17 cellular contexts compared by ENCODE assay signal in the genomic region with DNA sequence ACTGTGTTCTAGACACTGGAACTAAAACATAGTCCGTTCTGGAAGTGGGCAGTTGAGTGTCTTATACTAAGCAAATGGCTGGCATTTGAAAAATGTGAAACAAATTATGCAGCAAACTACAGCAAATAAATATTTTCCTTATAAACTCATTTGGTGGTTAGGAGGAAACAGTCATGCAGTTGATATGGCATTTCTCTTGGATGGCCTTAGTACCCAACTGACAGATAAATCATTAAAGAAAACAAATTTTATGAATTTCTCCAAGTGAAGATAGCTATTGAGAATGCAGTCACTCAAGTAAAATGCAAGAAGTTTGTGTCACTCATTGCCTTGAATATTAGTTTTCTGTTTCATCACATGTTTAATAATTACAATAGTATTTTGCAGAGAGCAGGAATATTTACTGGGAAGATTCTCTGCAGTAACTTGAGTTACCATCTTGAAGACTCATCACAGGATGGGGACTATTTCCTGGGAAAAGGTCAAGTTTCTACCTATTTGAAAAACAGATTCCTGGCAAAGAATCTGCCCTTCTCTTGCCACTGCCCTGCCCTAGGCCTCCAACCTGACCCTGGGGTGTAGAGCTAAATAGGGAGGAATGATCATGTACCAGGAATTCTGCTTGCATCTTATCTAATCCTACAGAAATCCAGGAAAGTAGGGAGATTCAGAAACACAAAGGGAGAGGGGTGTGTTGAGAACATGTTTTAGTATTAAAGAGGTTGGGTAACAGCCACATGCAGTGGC.
A peak's percentile ranks its signal among the peaks of the same experiment; 100 is the strongest.
DNase-seq lines count a peak whose midpoint lies in the region; ATAC-seq, FAIRE-seq and TF ChIP-seq lines count a peak whose summit lies in the region.
"Had no signal": no experiment of that assay in that cellular context is flagged by ENCODE, and none has a peak within 500 bp of the region (broad histone marks: within the 10 kb centered on the region; RNA-seq: fewer than 3 reads in every experiment).

No MANE protein-coding gene starts in this region.

- no peaks in the 10 kb centered on the region for H3K36me3 Mint-ChIP-seq in astrocyte (ENCODE audit: low read depth, unreplicated experiment)

- no peaks in the 10 kb centered on the region for H3K36me3 ChIP-seq in HEK293 (ENCODE audit: control insufficient read depth in 2 of 2, insufficient read depth in 1 of 2, low read length in 2 of 2)
- H3K36me3 ChIP-seq in astrocyte (ENCODE audit: insufficient read depth, low read length): no peaks in the 10 kb centered on the region
- H3K36me3 ChIP-seq: upper lobe of left lung had no signal

- POLR2A ChIA-PET in AG04449 (lab: Yijun Ruan, JAX): no interaction called here
- POLR2A ChIA-PET in HEK293 (lab: Yijun Ruan, JAX): no interaction called here

- H3K9me3 Mint-ChIP-seq in astrocyte (ENCODE audit: unreplicated experiment): no peaks in the 10 kb centered on the region
- H3K9me3 Mint-ChIP-seq: activated naive CD8-positive, alpha-beta T cell treated with anti-CD3 and anti-CD28 coated beads, Interleukin-2, amount 50 U/mL, for 24 hours; activated T-cell treated with anti-CD3 and anti-CD28 coated beads, Interleukin-2, amount 50 U/mL, for 72 hours had no signal

- peak overlapping the region; percentile 30 for H3K27ac Mint-ChIP-seq in astrocyte (ENCODE audit: unreplicated experiment)
- H3K27ac Mint-ChIP-seq: activated naive CD8-positive, alpha-beta T cell treated with anti-CD3 and anti-CD28 coated beads, Interleukin-2, amount 50 U/mL, for 24 hours; activated T-cell treated with anti-CD3 and anti-CD28 coated beads, Interleukin-2, amount 50 U/mL, for 72 hours had no signal

- H3K9ac ChIP-seq in astrocyte (ENCODE audit: low read length): no peak overlapping the region
- H3K9ac ChIP-seq: parathyroid adenoma had no signal

- peaks cover 29% of the 10 kb centered on the region for H3K4me1 Mint-ChIP-seq in astrocyte (ENCODE audit: low read depth, unreplicated experiment)
- H3K4me1 Mint-ChIP-seq: activated naive CD8-positive, alpha-beta T cell treated with anti-CD3 and anti-CD28 coated beads, Interleukin-2, amount 50 U/mL, for 24 hours had no signal

- peaks cover 96% of the 10 kb centered on the region for H3K79me2 ChIP-seq in astrocyte (ENCODE audit: insufficient read depth, low read length)
- H3K79me2 ChIP-seq: parathyroid adenoma had no signal

- H3K4me2 ChIP-seq in astrocyte (ENCODE audit: low read length): peak overlapping the region; percentile 18

- no peak overlapping the region for H3K27ac ChIP-seq in HEK293 (ENCODE audit: extremely low read depth, low read depth, low read length)
- H3K27ac ChIP-seq in astrocyte (ENCODE audit: low read depth, low read length): peak overlapping the region; percentile 30
- H3K27ac ChIP-seq: parathyroid adenoma, skin epidermis, upper lobe of left lung had no signal

- FAIRE-seq in astrocyte (lab: Jason Lieb, UNC): peak; percentile 91
- FAIRE-seq: G401.6 had no signal

- CTCF ChIA-PET in AG04449 (lab: Yijun Ruan, JAX) (interaction anchor here (0.6 kb wide), 1 partner anchor 178 kb away, joined by 3 read pairs; no protein-coding TSS in a partner anchor), HEK293 (lab: Yijun Ruan, JAX) (no interaction called here)

- ATAC-seq in GM19467 (IDR thresholded peaks at IDR 0.05; ENCODE audit: unreplicated experiment): no peak
- no peak for ATAC-seq in HG02973 (IDR thresholded peaks at IDR 0.05; ENCODE audit: unreplicated experiment)
- ATAC-seq in GM18520 (IDR thresholded peaks at IDR 0.05; ENCODE audit: unreplicated experiment): no peak
- ATAC-seq: activated naive CD8-positive, alpha-beta T cell treated with anti-CD3 and anti-CD28 coated beads, Interleukin-2, amount 50 U/mL, for 24 hours; activated T-cell treated with anti-CD3 and anti-CD28 coated beads, Interleukin-2, amount 50 U/mL, for 72 hours had no signal

- TF ChIP-seq CTCF in AG04449 (IDR thresholded peaks at IDR 0.05; ENCODE audit: insufficient read depth, low read length, missing control alignments) (no peak), HEK293 (tag by site-specific recombination; IDR thresholded peaks at IDR 0.05) (no peak), astrocyte (IDR thresholded peaks at IDR 0.05; ENCODE audit: insufficient read depth, low read depth, low read length) (no peak)

- H4K20me1 ChIP-seq in astrocyte (ENCODE audit: insufficient read depth, low read length): peaks cover 36% of the 10 kb centered on the region

- H3K4me3 ChIP-seq in AG04449 (ENCODE audit: low read depth, low read length) (no peak overlapping the region), HEK293 (ENCODE audit: low read depth, low read length) (no peak overlapping the region), astrocyte (ENCODE audit: insufficient read depth, low read depth, low read length) (no peak overlapping the region)
- H3K4me3 ChIP-seq: skin epidermis, upper lobe of left lung had no signal

- H3K9me3 ChIP-seq in HEK293 (ENCODE audit: control insufficient read depth, insufficient read depth, low read depth, low read length) (no peaks in the 10 kb centered on the region), astrocyte (ENCODE audit: insufficient read depth, low read depth, low read length) (no peaks in the 10 kb centered on the region)
- H3K9me3 ChIP-seq: upper lobe of left lung had no signal

- DNase-seq in AG04449 (ENCODE audit: low read depth, low spot score) (peak; percentile 60), astrocyte (ENCODE audit: low read depth) (peak; percentile 61), kidney tubule cell (ENCODE audit: low spot score) (peak; percentile 83), midbrain (lab: John Stamatoyannopoulos, UW) (no peak)
- DNase-seq: activated CD4-positive, alpha-beta T cell treated with anti-CD3 and anti-CD28 coated beads, Interleukin-2, amount 50 U/mL, for 48 hours; activated naive CD8-positive, alpha-beta T cell treated with anti-CD3 and anti-CD28 coated beads, Interleukin-2, amount 50 U/mL, for 24 hours; activated T-cell treated with anti-CD3 and anti-CD28 coated beads, Interleukin-2, amount 50 U/mL, for 72 hours; left colon; NCI-H2029; upper lobe of left lung had no signal

- H3K27me3 Mint-ChIP-seq in astrocyte (ENCODE audit: low read depth, unreplicated experiment): no peaks in the 10 kb centered on the region

- H3K4me1 ChIP-seq in HEK293 (ENCODE audit: control insufficient read depth, insufficient read depth, low read length) (peaks cover 17% of the 10 kb centered on the region), astrocyte (ENCODE audit: insufficient read depth, low read length) (peaks cover 25% of the 10 kb centered on the region)
- H3K4me1 ChIP-seq: parathyroid adenoma had no signal

- no peaks in the 10 kb centered on the region for H3K27me3 ChIP-seq in astrocyte (ENCODE audit: insufficient read depth, low read length)
- H3K27me3 ChIP-seq: upper lobe of left lung had no signal

- H3K4me3 Mint-ChIP-seq in astrocyte (ENCODE audit: unreplicated experiment): no peak overlapping the region
- H3K4me3 Mint-ChIP-seq: activated naive CD8-positive, alpha-beta T cell treated with anti-CD3 and anti-CD28 coated beads, Interleukin-2, amount 50 U/mL, for 24 hours; activated T-cell treated with anti-CD3 and anti-CD28 coated beads, Interleukin-2, amount 50 U/mL, for 72 hours had no signal

- no peak overlapping the region for H2AFZ ChIP-seq in astrocyte (ENCODE audit: low read depth, low read length)
- H2AFZ ChIP-seq: parathyroid adenoma had no signal

TF ChIP-seq in HEK293, 187 proteins besides CTCF, POLR2A, EP300 and RAD21:
- TF ChIP-seq ZBTB20 (tag by site-specific recombination; IDR thresholded peaks at IDR 0.05) (peak; percentile 42; the same call in 1 of the 2 replicates), GLI2 (tag by site-specific recombination; IDR thresholded peaks at IDR 0.05; ENCODE audit: borderline replicate concordance, low read depth) (no peak), ZNF423 (tag by site-specific recombination; IDR thresholded peaks at IDR 0.05) (no peak), ZNF585B (tag by site-specific recombination; IDR thresholded peaks at IDR 0.05) (no peak)
TF ChIP-seq in HEK293: peak in this region for 1.
